17 cellular contexts compared by ENCODE assay signal in genomic region chr2:26216587-26216986, GRCh38. TPM values are rescaled to one million over a fixed set of nuclear protein-coding genes. Genes with fewer than 3 reads are reported as not detected.
DNase-seq lines count a peak whose midpoint lies in the region; ATAC-seq and TF ChIP-seq lines count a peak whose summit lies in the region.
"Had no signal": no experiment of that assay in that cellular context is flagged by ENCODE, and none has a peak within 500 bp of the region (broad histone marks: within the 10 kb centered on the region; RNA-seq: fewer than 3 reads in every experiment).

No MANE protein-coding gene starts in this region.

- 98% methylated on average over 3 of the region's 4 CpGs for WGBS in esophagus muscularis mucosa

- no peaks in the 10 kb centered on the region for H3K9me3 ChIP-seq in esophagus muscularis mucosa
- H3K9me3 ChIP-seq: BLaER1, Caco-2 had no signal

- intact Hi-C loops in esophagus muscularis mucosa (cut with DNase I) = no loop called here

- no peak overlapping the region for H3K27ac ChIP-seq in esophagus muscularis mucosa (replicated peaks in 1 of 4)
- H3K27ac ChIP-seq: 22Rv1, BLaER1, C4-2B had no signal

- ATAC-seq in activated naive CD8-positive, alpha-beta T cell treated with anti-CD3 and anti-CD28 coated beads, Interleukin-2, amount 50 U/mL, for 24 hours = no peak
- ATAC-seq: CD8-positive, alpha-beta T cell had no signal

- H3K4me3 Mint-ChIP-seq in activated naive CD8-positive, alpha-beta T cell treated with anti-CD3 and anti-CD28 coated beads, Interleukin-2, amount 50 U/mL, for 24 hours = no peak overlapping the region
- no peak overlapping the region for H3K4me3 Mint-ChIP-seq in activated naive CD8-positive, alpha-beta T cell treated with anti-CD3 and anti-CD28 coated beads for 36 hours
- H3K4me3 Mint-ChIP-seq: B cell; CD4-positive, CD25-positive, alpha-beta regulatory T cell; CD8-positive, alpha-beta T cell had no signal

- H3K27me3 ChIP-seq in esophagus muscularis mucosa = no peaks in the 10 kb centered on the region
- H3K27me3 ChIP-seq: BLaER1 had no signal

- no peaks in the 10 kb centered on the region for H3K4me1 Mint-ChIP-seq in activated naive CD8-positive, alpha-beta T cell treated with anti-CD3 and anti-CD28 coated beads, Interleukin-2, amount 50 U/mL, for 24 hours
- H3K4me1 Mint-ChIP-seq in activated naive CD8-positive, alpha-beta T cell treated with anti-CD3 and anti-CD28 coated beads for 36 hours = no peaks in the 10 kb centered on the region
- H3K4me1 Mint-ChIP-seq: B cell had no signal

- H3K36me3 Mint-ChIP-seq in activated naive CD8-positive, alpha-beta T cell treated with anti-CD3 and anti-CD28 coated beads, Interleukin-2, amount 50 U/mL, for 24 hours (ENCODE audit: low read depth) = peaks cover 40% of the 10 kb centered on the region
- H3K36me3 Mint-ChIP-seq in activated naive CD8-positive, alpha-beta T cell treated with anti-CD3 and anti-CD28 coated beads for 36 hours = peaks cover 26% of the 10 kb centered on the region

- no peak overlapping the region for H3K4me3 ChIP-seq in esophagus muscularis mucosa
- H3K4me3 ChIP-seq: BLaER1 had no signal

- peaks cover 46 to 98% (median 88%) of the 10 kb centered on the region in 4 donors for H3K36me3 ChIP-seq in esophagus muscularis mucosa

- peak; percentile 3 for DNase-seq in NCI-H1092 (lab: John Stamatoyannopoulos, UW)
- DNase-seq in NCI-H1092 treated with DMSO at 0.1 percent for 48 hours (lab: John Stamatoyannopoulos, UW) = no peak
- DNase-seq in activated naive CD8-positive, alpha-beta T cell treated with anti-CD3 and anti-CD28 coated beads, Interleukin-2, amount 50 U/mL, for 24 hours = no peak
- no peak for DNase-seq in activated naive CD8-positive, alpha-beta T cell treated with anti-CD3 and anti-CD28 coated beads for 36 hours
- DNase-seq in esophagus muscularis mucosa (ENCODE audit: extremely low spot score) = peak; percentile 37
- no peak for DNase-seq in stimulated activated CD4-positive, alpha-beta T cell treated with anti-CD3 and anti-CD28 coated beads, Interleukin-12 subunit alpha, Interleukin-12 subunit beta, amount 100 ng/mL, for 4 hours
- DNase-seq: Caco-2; CD4-positive, CD25-positive, alpha-beta regulatory T cell; CD8-positive, alpha-beta T cell; DMS153; DND-41; H7; HCEC 1CT had no signal

- no peaks in the 10 kb centered on the region for H3K4me1 ChIP-seq in esophagus muscularis mucosa
- H3K4me1 ChIP-seq: Caco-2 had no signal

- TF ChIP-seq CTCF in esophagus muscularis mucosa (IDR thresholded peaks at IDR 0.05) = no peak

- no peaks in the 10 kb centered on the region for H3K27me3 Mint-ChIP-seq in activated naive CD8-positive, alpha-beta T cell treated with anti-CD3 and anti-CD28 coated beads, Interleukin-2, amount 50 U/mL, for 24 hours
- no peaks in the 10 kb centered on the region for H3K27me3 Mint-ChIP-seq in activated naive CD8-positive, alpha-beta T cell treated with anti-CD3 and anti-CD28 coated beads for 36 hours
- H3K27me3 Mint-ChIP-seq: B cell; CD4-positive, CD25-positive, alpha-beta regulatory T cell had no signal

- H3K27ac Mint-ChIP-seq in activated naive CD8-positive, alpha-beta T cell treated with anti-CD3 and anti-CD28 coated beads, Interleukin-2, amount 50 U/mL, for 24 hours = peak overlapping the region; percentile 25
- H3K27ac Mint-ChIP-seq in activated naive CD8-positive, alpha-beta T cell treated with anti-CD3 and anti-CD28 coated beads for 36 hours = no peak overlapping the region
- H3K27ac Mint-ChIP-seq: B cell; CD4-positive, CD25-positive, alpha-beta regulatory T cell; CD8-positive, alpha-beta T cell had no signal

- H3K9me3 Mint-ChIP-seq in activated naive CD8-positive, alpha-beta T cell treated with anti-CD3 and anti-CD28 coated beads, Interleukin-2, amount 50 U/mL, for 24 hours = no peaks in the 10 kb centered on the region
- H3K9me3 Mint-ChIP-seq in activated naive CD8-positive, alpha-beta T cell treated with anti-CD3 and anti-CD28 coated beads for 36 hours = no peaks in the 10 kb centered on the region
- H3K9me3 Mint-ChIP-seq: CD8-positive, alpha-beta T cell had no signal

- no peak for TF ChIP-seq EP300 in esophagus muscularis mucosa (IDR thresholded peaks at IDR 0.05)

- TF ChIP-seq POLR2A in esophagus muscularis mucosa (IDR thresholded peaks at IDR 0.05; ENCODE audit: low read depth) = no peak

RNA-seq across cellular contexts. Expression of gene HADHA, which starts 27.8 kb away (rescaled TPM):
- total RNA-seq in activated naive CD8-positive, alpha-beta T cell treated with anti-CD3 and anti-CD28 coated beads for 36 hours = 100 to 1,000 TPM; 119 to 120 TPM
- 100 to 1,000 TPM; 155 to 266 (median 175) TPM for total RNA-seq in esophagus muscularis mucosa

RNA-seq across cellular contexts. Expression of gene HADHB, which starts 28.2 kb away (rescaled TPM):
- total RNA-seq in activated naive CD8-positive, alpha-beta T cell treated with anti-CD3 and anti-CD28 coated beads for 36 hours = 10 to 100 TPM; 70.2 to 73.2 TPM
- total RNA-seq in esophagus muscularis mucosa = 100 to 1,000 TPM; 163 to 399 (median 192) TPM

RNA-seq across cellular contexts. Expression of gene GAREM2, which starts 43.7 kb away (rescaled TPM):
- total RNA-seq in activated naive CD8-positive, alpha-beta T cell treated with anti-CD3 and anti-CD28 coated beads for 36 hours = 1 to 10 TPM; 2.1 to 2.7 TPM
- total RNA-seq in esophagus muscularis mucosa = 1 to 10 TPM; 2.5 to 5.5 (median 3.6) TPM

Comparison
In these comparisons a context has a peak if more than half of its experiments do, and no peak if none do; other contexts are left out.
1. DNase-seq: peak in NCI-H1092 (single experiment) and esophagus muscularis mucosa (single experiment); none in NCI-H1092 treated with DMSO at 0.1 percent for 48 hours (single experiment), activated naive CD8-positive, alpha-beta T cell treated with anti-CD3 and anti-CD28 coated beads, Interleukin-2, amount 50 U/mL, for 24 hours (single experiment), activated naive CD8-positive, alpha-beta T cell treated with anti-CD3 and anti-CD28 coated beads for 36 hours (single experiment) and stimulated activated CD4-positive, alpha-beta T cell treated with anti-CD3 and anti-CD28 coated beads, Interleukin-12 subunit alpha, Interleukin-12 subunit beta, amount 100 ng/mL, for 4 hours (single experiment).